14 cellular contexts compared by ENCODE assay signal in genomic region chr1:56533621-56534020, GRCh38. TPM values are rescaled to one million over a fixed set of nuclear protein-coding genes. Genes with fewer than 3 reads are reported as not detected.
DNase-seq lines count a peak whose midpoint lies in the region; ATAC-seq and TF ChIP-seq lines count a peak whose summit lies in the region.
"Had no signal": no experiment of that assay in that cellular context is flagged by ENCODE, and none has a peak within 500 bp of the region (broad histone marks: within the 10 kb centered on the region; RNA-seq: fewer than 3 reads in every experiment).

No MANE protein-coding gene starts in this region.

- no peaks in the 10 kb centered on the region for H3K27me3 ChIP-seq in left ventricle myocardium inferior (ENCODE audit: low read depth)
- H3K27me3 ChIP-seq: SJSA1 had no signal

- no peak for DNase-seq in left ventricle myocardium inferior
- no peak for DNase-seq in Right ventricle myocardium inferior (ENCODE audit: missing footprints)
- no peak for DNase-seq in type B pancreatic cell (ENCODE audit: extremely low spot score, unreplicated experiment)
- DNase-seq in activated naive CD4-positive, alpha-beta T cell (lab: John Stamatoyannopoulos, UW), result no peak
- DNase-seq in MV-4-11 (lab: John Stamatoyannopoulos, UW), result no peak
- DNase-seq in NCI-H526 (lab: John Stamatoyannopoulos, UW), result no peak
- DNase-seq: activated naive CD4-positive, alpha-beta T cell treated with Interleukin-2 at 50 U/mL for 16 hours; GF-D8; NCI-H2081 treated with DMSO at 0.1 percent for 48 hours; occipital lobe had no signal

- intact Hi-C loops in left ventricle myocardium inferior (cut with micrococcal nuclease) (no loop called here), Right ventricle myocardium inferior (cut with DNase I) (no loop called here)

- peaks cover 36% of the 10 kb centered on the region for H3K36me3 ChIP-seq in left ventricle myocardium inferior

- peak overlapping the region; percentile 16 for H3K4me3 Mint-ChIP-seq in type B pancreatic cell

- TF ChIP-seq CTCF in left ventricle myocardium inferior (IDR thresholded peaks at IDR 0.05; ENCODE audit: borderline replicate concordance) (no peak), type B pancreatic cell (conservative IDR thresholded peaks at IDR 0.05) (no peak)

- no peak overlapping the region for H3K4me3 ChIP-seq in left ventricle myocardium inferior
- H3K4me3 ChIP-seq: SJSA1 had no signal

- H3K27ac Mint-ChIP-seq in type B pancreatic cell, result peak overlapping the region; percentile 35

- H3K27me3 Mint-ChIP-seq in type B pancreatic cell, result no peaks in the 10 kb centered on the region

- peaks cover 100% of the 10 kb centered on the region for H3K4me1 ChIP-seq in left ventricle myocardium inferior

- peak overlapping the region; percentile 82 for H3K27ac ChIP-seq in left ventricle myocardium inferior (replicated peaks)
- H3K27ac ChIP-seq: SJSA1 had no signal

- H3K9me3 ChIP-seq in left ventricle myocardium inferior (replicated peaks), result no peaks in the 10 kb centered on the region
- H3K9me3 ChIP-seq: SJSA1 had no signal

- ATAC-seq in Right ventricle myocardium inferior (no peak), HG02798 (IDR thresholded peaks at IDR 0.05; ENCODE audit: poor library complexity, unreplicated experiment) (peak; percentile 69), HG03565 (IDR thresholded peaks at IDR 0.05; ENCODE audit: unreplicated experiment) (peak; percentile 88)
- ATAC-seq: HCT116 had no signal

- no peaks in the 10 kb centered on the region for H3K9me3 Mint-ChIP-seq in type B pancreatic cell

- peaks cover 54% of the 10 kb centered on the region for H3K4me1 Mint-ChIP-seq in type B pancreatic cell (ENCODE audit: unreplicated experiment)

- peaks cover 49% of the 10 kb centered on the region for H3K36me3 Mint-ChIP-seq in type B pancreatic cell

RNA-seq across cellular contexts. Expression of gene PLPP3, which starts 45.7 kb away (rescaled TPM):
- total RNA-seq in left ventricle myocardium inferior, result 101 TPM
- total RNA-seq in Right ventricle myocardium inferior, result 143 TPM
- 32.6 and 79.0 TPM in 2 replicates for total RNA-seq in type B pancreatic cell (ENCODE audit: low replicate concordance)
